In the genomic region with DNA sequence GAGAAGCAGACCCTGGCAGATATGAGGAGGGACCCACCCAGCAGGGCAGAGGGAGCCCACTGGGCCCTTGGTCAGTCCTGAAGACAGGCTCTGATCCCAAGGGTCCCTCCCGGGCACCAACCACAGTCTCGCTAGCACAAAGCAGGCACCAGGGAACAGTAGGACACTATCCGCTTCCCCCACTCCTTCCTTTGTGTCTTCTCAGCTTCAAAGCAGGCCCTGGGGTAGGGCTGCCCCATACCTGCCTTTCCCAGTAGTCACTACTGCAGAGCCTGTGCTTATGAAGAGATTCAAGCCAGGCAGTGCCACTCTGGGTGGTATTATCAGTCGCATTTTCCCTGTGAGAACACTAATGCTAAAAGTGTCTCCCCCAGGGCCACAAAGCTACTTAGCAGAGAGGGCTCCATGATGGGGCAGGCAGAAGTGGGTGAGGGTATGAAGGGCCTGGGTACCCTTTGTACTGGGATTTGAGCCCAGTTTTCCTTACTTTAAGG, we compare ENCODE assay signal across 16 cellular contexts. TPM values are rescaled to one million over a fixed set of nuclear protein-coding genes. Genes with fewer than 3 reads are reported as not detected.
DNase-seq lines count a peak whose midpoint lies in the region; ATAC-seq and TF ChIP-seq lines count a peak whose summit lies in the region.
"Had no signal": no experiment of that assay in that cellular context is flagged by ENCODE, and none has a peak within 500 bp of the region (broad histone marks: within the 10 kb centered on the region; RNA-seq: fewer than 3 reads in every experiment).

No MANE protein-coding gene starts in this region.

- H3K4me3 ChIP-seq in coronary artery (no peak overlapping the region), stomach (no peak overlapping the region)
- H3K4me3 ChIP-seq: HAP-1 had no signal

- H3K9me3 Mint-ChIP-seq in natural killer cell treated with Interleukin-12 subunit alpha and Interleukin-12 subunit beta and Interleukin-15 and Interleukin-18, amount 100 ng/mL, for 72 hours = no peaks in the 10 kb centered on the region
- H3K9me3 Mint-ChIP-seq in natural killer cell = no peaks in the 10 kb centered on the region
- H3K9me3 Mint-ChIP-seq: CD4-positive, alpha-beta memory T cell; HFFc6 had no signal

- intact Hi-C loops in natural killer cell (cut with micrococcal nuclease) (no loop called here), stomach (cut with DNase I; ENCODE audit: low total_unique reads) (no loop called here)

- no peak for TF ChIP-seq CTCF in natural killer cell (IDR thresholded peaks at IDR 0.05)
- no peak for TF ChIP-seq CTCF in coronary artery (IDR thresholded peaks at IDR 0.05)
- TF ChIP-seq CTCF in stomach (IDR thresholded peaks at IDR 0.05) = no peak

- no peaks in the 10 kb centered on the region for H3K27me3 ChIP-seq in stomach

- no peak overlapping the region for H3K27ac ChIP-seq in coronary artery
- no peak overlapping the region for H3K27ac ChIP-seq in stomach

- H3K36me3 Mint-ChIP-seq in natural killer cell treated with Interleukin-12 subunit alpha and Interleukin-12 subunit beta and Interleukin-15 and Interleukin-18, amount 100 ng/mL, for 72 hours = no peaks in the 10 kb centered on the region
- H3K36me3 Mint-ChIP-seq in natural killer cell = no peaks in the 10 kb centered on the region
- H3K36me3 Mint-ChIP-seq: CD4-positive, alpha-beta memory T cell had no signal

- no peak for TF ChIP-seq EP300 in stomach (IDR thresholded peaks at IDR 0.05)

- no peaks in the 10 kb centered on the region for H3K4me1 ChIP-seq in stomach
- H3K4me1 ChIP-seq: HAP-1 had no signal

- ATAC-seq in natural killer cell treated with Interleukin-12 subunit alpha and Interleukin-12 subunit beta and Interleukin-15 and Interleukin-18, amount 100 ng/mL, for 72 hours = no peak
- ATAC-seq in natural killer cell = no peak

- H3K4me3 Mint-ChIP-seq in natural killer cell treated with Interleukin-12 subunit alpha and Interleukin-12 subunit beta and Interleukin-15 and Interleukin-18, amount 100 ng/mL, for 72 hours = no peak overlapping the region
- no peak overlapping the region for H3K4me3 Mint-ChIP-seq in natural killer cell
- H3K4me3 Mint-ChIP-seq: CD4-positive, alpha-beta memory T cell; HFFc6 had no signal

- no peak for TF ChIP-seq POLR2A in stomach (IDR thresholded peaks at IDR 0.05)

- no peaks in the 10 kb centered on the region for H3K4me1 Mint-ChIP-seq in natural killer cell treated with Interleukin-12 subunit alpha and Interleukin-12 subunit beta and Interleukin-15 and Interleukin-18, amount 100 ng/mL, for 72 hours (ENCODE audit: low read depth in 2 of 2)
- no peaks in the 10 kb centered on the region for H3K4me1 Mint-ChIP-seq in natural killer cell
- H3K4me1 Mint-ChIP-seq: CD4-positive, alpha-beta memory T cell had no signal

- peak; percentile 57 for DNase-seq in natural killer cell treated with Interleukin-12 subunit alpha and Interleukin-12 subunit beta and Interleukin-15 and Interleukin-18, amount 100 ng/mL, for 72 hours (ENCODE audit: low spot score)
- DNase-seq in natural killer cell (no peak), coronary artery (ENCODE audit: low spot score) (peak; percentile 31), mesenteric fat pad (ENCODE audit: low spot score) (peak; percentile 62), UCSD-AML1 (lab: John Stamatoyannopoulos, UW; ENCODE audit: unreplicated experiment) (no peak), NCI-H1105 treated with DMSO at 0.1 percent for 48 hours (lab: John Stamatoyannopoulos, UW) (no peak), stomach (no peak)
- DNase-seq: Calu3; CD4-positive, alpha-beta memory T cell; COR-L47; DMS53; DMS79 treated with DMSO at 0.1 percent for 48 hours; GF-D8; GOT3; HFFc6 had no signal

- peaks cover 0 to 33% (median 11%) of the 10 kb centered on the region in 4 donors for H3K36me3 ChIP-seq in stomach
- H3K36me3 ChIP-seq: HAP-1 had no signal

- WGBS in stomach, 5 donors = 84 to 100% (median 96%) methylated on average over 4 of the region's 4 CpGs

- H3K27me3 Mint-ChIP-seq in natural killer cell treated with Interleukin-12 subunit alpha and Interleukin-12 subunit beta and Interleukin-15 and Interleukin-18, amount 100 ng/mL, for 72 hours = no peaks in the 10 kb centered on the region
- H3K27me3 Mint-ChIP-seq in natural killer cell (ENCODE audit: low read depth in 2 of 2) = no peaks in the 10 kb centered on the region

- no peaks in the 10 kb centered on the region for H3K9me3 ChIP-seq in stomach
- H3K9me3 ChIP-seq: HAP-1 had no signal

- no peak overlapping the region for H3K27ac Mint-ChIP-seq in natural killer cell treated with Interleukin-12 subunit alpha and Interleukin-12 subunit beta and Interleukin-15 and Interleukin-18, amount 100 ng/mL, for 72 hours
- no peak overlapping the region for H3K27ac Mint-ChIP-seq in natural killer cell
- H3K27ac Mint-ChIP-seq: HFFc6 had no signal

RNA-seq across cellular contexts. Expression of a gene that starts 32.7 kb away (rescaled TPM):
- total RNA-seq in natural killer cell treated with Interleukin-12 subunit alpha and Interleukin-12 subunit beta and Interleukin-15 and Interleukin-18, amount 100 ng/mL, for 72 hours = 10 to 100 TPM; 81.4 to 84.5 TPM
- total RNA-seq in natural killer cell (10 to 100 TPM; 19.8 to 26.4 (median 22.4) TPM), mesenteric fat pad (58.9 TPM), stomach (10 to 100 TPM in 2 of 5 donors, 1 to 10 TPM in 3; 5.3 to 54.9 (median 9.3) TPM)
- 10 to 100 TPM; 16.0 to 28.0 (median 20.4) TPM for polyA plus RNA-seq in stomach

RNA-seq across cellular contexts. Expression of a gene that starts 57.3 kb away (rescaled TPM):
- total RNA-seq in natural killer cell treated with Interleukin-12 subunit alpha and Interleukin-12 subunit beta and Interleukin-15 and Interleukin-18, amount 100 ng/mL, for 72 hours = under 1 TPM; 0.21 to 0.81 TPM
- total RNA-seq in natural killer cell = 1 to 10 TPM; 1.4 to 2.7 (median 1.6) TPM
- 64.8 TPM for total RNA-seq in mesenteric fat pad
- total RNA-seq in stomach = 1 to 10 TPM in 3 of 5 donors, under 1 TPM in 2; 0.58 to 6.1 (median 1.2) TPM
- 1 to 10 TPM; 1.9 to 7.5 (median 1.9) TPM for polyA plus RNA-seq in stomach

Comparison
In these comparisons a context has a peak if more than half of its experiments do, and no peak if none do; other contexts are left out.
1. DNase-seq: peak in natural killer cell treated with Interleukin-12 subunit alpha and Interleukin-12 subunit beta and Interleukin-15 and Interleukin-18, amount 100 ng/mL, for 72 hours (single experiment), coronary artery (single experiment) and mesenteric fat pad (single experiment); none in natural killer cell (single experiment), UCSD-AML1 (single experiment), NCI-H1105 treated with DMSO at 0.1 percent for 48 hours (single experiment) and stomach (single experiment).